Comparison of ENCODE assay signal across 8 cellular contexts in genomic region chr1:171841050-171841910, GRCh38. TPM values are rescaled to one million over a fixed set of nuclear protein-coding genes. Genes with fewer than 3 reads are reported as not detected.
DNase-seq lines count a peak whose midpoint lies in the region; ATAC-seq lines count a peak whose summit lies in the region.

DNM3 (plus strand) TSS chr1:171841498; CDS start chr1:171841657, 159 bp downstream.

- WGBS in mesendoderm (ENCODE audit: extremely low coverage, insufficient coverage, low lambda C conversion rate) = no CpG with 5 or more reads among the region's 85 CpGs

- peaks cover 15% of the 10 kb centered on the region for H3K4me1 Mint-ChIP-seq in activated CD8-positive, alpha-beta memory T cell treated with anti-CD3 and anti-CD28 coated beads, Interleukin-2, amount 10 ng/mL, durations not matched to agents 7 days and 5 days

- H3K36me3 ChIP-seq in endocrine pancreas (ENCODE audit: control insufficient read depth, insufficient read depth, low read length) (no peaks in the 10 kb centered on the region), mesendoderm (ENCODE audit: control insufficient read depth, insufficient read depth, low read length) (no peaks in the 10 kb centered on the region)

- H3K27me3 ChIP-seq in endocrine pancreas (ENCODE audit: control insufficient read depth, insufficient read depth, low read length) (no peaks in the 10 kb centered on the region), mesendoderm (ENCODE audit: insufficient read depth, low read length, poor library complexity) (no peaks in the 10 kb centered on the region)

- H3K4me2 ChIP-seq in mesendoderm (ENCODE audit: low read length) = peak within 1 kb of the TSS; percentile 92

- no peaks in the 10 kb centered on the region for H3K9me3 Mint-ChIP-seq in activated CD8-positive, alpha-beta memory T cell treated with anti-CD3 and anti-CD28 coated beads, Interleukin-2, amount 10 ng/mL, durations not matched to agents 7 days and 5 days (ENCODE audit: low read depth)

- no peak within 1 kb of the TSS for H2BK120ac ChIP-seq in mesendoderm (ENCODE audit: low read depth, low read length)

- peak within 1 kb of the TSS; percentile 78 for H3K4me3 Mint-ChIP-seq in activated CD8-positive, alpha-beta memory T cell treated with anti-CD3 and anti-CD28 coated beads, Interleukin-2, amount 10 ng/mL, durations not matched to agents 7 days and 5 days

- H4K8ac ChIP-seq in mesendoderm (ENCODE audit: low read depth, low read length) = no peak within 1 kb of the TSS

- peak within 1 kb of the TSS; percentile 56 for H3K18ac ChIP-seq in mesendoderm (ENCODE audit: low read length)

- no peak within 1 kb of the TSS for H2AK5ac ChIP-seq in mesendoderm (ENCODE audit: low read length)

- H3K27me3 Mint-ChIP-seq in activated CD8-positive, alpha-beta memory T cell treated with anti-CD3 and anti-CD28 coated beads, Interleukin-2, amount 10 ng/mL, durations not matched to agents 7 days and 5 days = peaks cover 26% of the 10 kb centered on the region

- no peak within 1 kb of the TSS for H4K5ac ChIP-seq in mesendoderm (ENCODE audit: low read length)

- peak within 1 kb of the TSS; percentile 91 for H3K56ac ChIP-seq in mesendoderm (ENCODE audit: low read length)

- no peak within 1 kb of the TSS for H3K4ac ChIP-seq in mesendoderm (ENCODE audit: low read depth, low read length)

- H3K79me2 ChIP-seq in mesendoderm (ENCODE audit: control insufficient read depth, insufficient read depth, low read length) = no peaks in the 10 kb centered on the region

- ATAC-seq in GM19023 (IDR thresholded peaks at IDR 0.05; ENCODE audit: unreplicated experiment) = peak; percentile 88
- ATAC-seq in HG03196 (IDR thresholded peaks at IDR 0.05; ENCODE audit: unreplicated experiment) = peak; percentile 85
- peak; percentile 96 for ATAC-seq in activated CD8-positive, alpha-beta memory T cell treated with anti-CD3 and anti-CD28 coated beads, Interleukin-2, amount 10 ng/mL, durations not matched to agents 7 days and 5 days

- H3K36me3 Mint-ChIP-seq in activated CD8-positive, alpha-beta memory T cell treated with anti-CD3 and anti-CD28 coated beads, Interleukin-2, amount 10 ng/mL, durations not matched to agents 7 days and 5 days = no peaks in the 10 kb centered on the region

- CTCF ChIA-PET in activated CD8-positive, alpha-beta memory T cell treated with anti-CD3 and anti-CD28 coated beads, Interleukin-2, amount 10 ng/mL, durations not matched to agents 7 days and 5 days (lab: Charles Lee) = interaction anchor here (1.0 to 1.4 kb wide), 3 partner anchors 41 to 197 kb away, joined by 3 to 6 read pairs (median 4); no protein-coding TSS in a partner anchor

- H3K9ac ChIP-seq in endocrine pancreas (ENCODE audit: control insufficient read depth, insufficient read depth, low read length) (peak within 1 kb of the TSS; percentile 47), mesendoderm (ENCODE audit: low read length) (peak within 1 kb of the TSS; percentile 71)

- H3K27ac Mint-ChIP-seq in activated CD8-positive, alpha-beta memory T cell treated with anti-CD3 and anti-CD28 coated beads, Interleukin-2, amount 10 ng/mL, durations not matched to agents 7 days and 5 days = peak within 1 kb of the TSS; percentile 42

- peak within 1 kb of the TSS; percentile 51 for H3K27ac ChIP-seq in mesendoderm (ENCODE audit: low read depth, low read length)

- DNase-seq in AG08396 (ENCODE audit: low spot score) = peak; percentile 95
- peak; percentile 88 for DNase-seq in NCI-H69 (lab: John Stamatoyannopoulos, UW)
- peak; percentile 78 for DNase-seq in activated CD8-positive, alpha-beta memory T cell treated with anti-CD3 and anti-CD28 coated beads, Interleukin-2, amount 10 ng/mL, durations not matched to agents 7 days and 5 days
- peak; percentile 90 for DNase-seq in mesendoderm
- DNase-seq in stimulated activated CD8-positive, alpha-beta memory T cell treated with anti-CD3 and anti-CD28 coated beads, Interleukin-12 subunit alpha, Interleukin-12 subunit beta, amount 100 ng/mL, for 1 hour (ENCODE audit: low read depth) = peak; percentile 60

- no peak within 1 kb of the TSS for H3K23ac ChIP-seq in mesendoderm (ENCODE audit: low read length)

- no peak within 1 kb of the TSS for H2BK15ac ChIP-seq in mesendoderm (replicated peaks; ENCODE audit: low read depth)

- H2BK5ac ChIP-seq in mesendoderm (ENCODE audit: low read length) = no peak within 1 kb of the TSS

- H3K79me1 ChIP-seq in mesendoderm (ENCODE audit: low read length) = no peaks in the 10 kb centered on the region

- H3K9me3 ChIP-seq in endocrine pancreas (ENCODE audit: control insufficient read depth, low read length) = no peaks in the 10 kb centered on the region

- H3K4me3 ChIP-seq in endocrine pancreas (ENCODE audit: control insufficient read depth, insufficient read depth, low read length) = peak within 1 kb of the TSS; percentile 53
- H3K4me3 ChIP-seq in mesendoderm (ENCODE audit: low read length) = peak within 1 kb of the TSS; percentile 74

- H3K4me1 ChIP-seq in endocrine pancreas (ENCODE audit: control insufficient read depth, insufficient read depth, low read length) (peaks cover 3% of the 10 kb centered on the region), mesendoderm (ENCODE audit: control insufficient read depth, low read depth, low read length) (peaks cover 3% of the 10 kb centered on the region)

RNA-seq across cellular contexts. Expression of gene DNM3, which starts in this region (rescaled TPM):
- 1 to 10 TPM; 1.7 to 2.2 TPM for total RNA-seq in activated CD8-positive, alpha-beta memory T cell treated with anti-CD3 and anti-CD28 coated beads, Interleukin-2, amount 10 ng/mL, durations not matched to agents 7 days and 5 days
- polyA plus RNA-seq in mesendoderm (2013, experiment 1 of 2) = 1.6 TPM
- 1.5 TPM for polyA plus RNA-seq in mesendoderm (2013, experiment 2 of 2)

Comparison
In these comparisons a context has a peak if more than half of its experiments do, and no peak if none do; other contexts are left out.
1. Peak in every context shown above with its lines: DNase-seq, ATAC-seq, H3K4me3 ChIP-seq and H3K27ac ChIP-seq.